Comparison of ENCODE assay signal across 8 cellular contexts in the genomic region with DNA sequence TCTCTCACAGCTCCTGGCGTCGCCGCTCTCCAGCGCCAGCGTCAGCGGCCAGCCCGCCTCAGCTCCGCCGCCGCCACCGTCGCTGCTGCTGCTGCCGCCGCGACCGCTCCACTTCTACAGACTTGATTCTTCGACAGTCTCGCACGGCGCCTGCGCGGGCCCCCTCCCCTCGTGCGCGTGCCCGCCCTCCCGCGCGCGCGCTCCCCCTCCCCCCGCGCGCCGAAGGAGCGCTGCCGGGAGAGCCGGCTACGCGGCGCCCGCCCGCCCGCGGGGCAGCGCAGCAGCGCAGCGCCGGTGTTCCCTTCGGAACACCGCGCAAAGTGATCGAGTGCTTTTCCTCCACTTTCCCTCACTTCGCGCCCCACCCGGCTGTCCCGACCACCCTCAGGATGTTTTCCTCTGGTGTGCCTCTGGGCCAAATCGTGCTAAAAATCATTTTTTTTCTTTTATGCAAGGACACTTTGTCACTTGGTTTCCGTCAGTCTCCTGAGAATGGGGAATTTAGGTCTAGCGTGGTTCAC. TPM values are rescaled to one million over a fixed set of nuclear protein-coding genes. Genes with fewer than 3 reads are reported as not detected.
DNase-seq lines count a peak whose midpoint lies in the region; ATAC-seq and TF ChIP-seq lines count a peak whose summit lies in the region.

A gene (minus strand): TSS at position 118 of the 521 bp plus-strand sequence. CDS start 684 bp downstream, outside the sequence.

- H3K27me3 ChIP-seq in PC-9 (ENCODE audit: insufficient read depth, low read depth), result no peaks in the 10 kb centered on the region
- no peaks in the 10 kb centered on the region for H3K27me3 ChIP-seq in esophagus (ENCODE audit: control insufficient read depth in 1 of 2, insufficient read depth in 2 of 2, low read length in 2 of 2)
- no peaks in the 10 kb centered on the region for H3K27me3 ChIP-seq in mucosa of stomach (ENCODE audit: control insufficient read depth, insufficient read depth, low read length)

- H2AFZ ChIP-seq in PC-9, result peak within 1 kb of the TSS; percentile 66

- TF ChIP-seq CTCF in PC-9 (conservative IDR thresholded peaks at IDR 0.05), result no peak

- peak; percentile 79 for DNase-seq in A172 (ENCODE audit: low spot score)
- peak in 73 of 76 experiments; percentile 15 to 85 (median 67) for DNase-seq in HUDEP-2 (lab: John Stamatoyannopoulos, UW; ENCODE audit: unreplicated experiment in 76 of 76)
- DNase-seq in PC-9, result peak; percentile 64 to 91
- DNase-seq in activated T-cell treated with anti-CD3 and anti-CD28 coated beads, Interleukin-2, amount 50 U/mL, for 1 hour, result peak; percentile 90
- peak; percentile 81 to 89 for DNase-seq in stimulated activated effector memory CD8-positive, alpha-beta T cell treated with anti-CD3 and anti-CD28 coated beads, Interleukin-12 subunit alpha, Interleukin-12 subunit beta, amount 100 ng/mL, for 72 hours (ENCODE audit: low spot score in 2 of 2)

- H3K9me3 Mint-ChIP-seq in stimulated activated effector memory CD8-positive, alpha-beta T cell treated with anti-CD3 and anti-CD28 coated beads, Interleukin-12 subunit alpha, Interleukin-12 subunit beta, amount 100 ng/mL, for 72 hours, result no peaks in the 10 kb centered on the region

- peak within 1 kb of the TSS; percentile 100 for H3K4me2 ChIP-seq in PC-9

- peaks cover 62% of the 10 kb centered on the region for H3K36me3 Mint-ChIP-seq in stimulated activated effector memory CD8-positive, alpha-beta T cell treated with anti-CD3 and anti-CD28 coated beads, Interleukin-12 subunit alpha, Interleukin-12 subunit beta, amount 100 ng/mL, for 72 hours

- H3K9me3 ChIP-seq in PC-9 (ENCODE audit: insufficient read depth, low read depth) (no peaks in the 10 kb centered on the region), esophagus (ENCODE audit: control insufficient read depth in 2 of 2, insufficient read depth in 1 of 2, low read depth in 1 of 2, low read length in 1 of 2) (peaks cover 0 to 2% of the 10 kb centered on the region in 2 donors), mucosa of stomach (ENCODE audit: control insufficient read depth, low read length) (no peaks in the 10 kb centered on the region)

- intact Hi-C loops in PC-9 (cut with micrococcal nuclease; ENCODE audit: unreplicated experiment), result loop anchor here (1.0 to 2.0 kb wide), 5 partner anchors 75 to 388 kb away; no protein-coding TSS in a partner anchor

- CTCF ChIA-PET in PC-9 (lab: Charles Lee), result no interaction called here

- H3K36me3 ChIP-seq in PC-9 (ENCODE audit: low read depth) (peaks cover 29% of the 10 kb centered on the region), esophagus (ENCODE audit: control insufficient read depth in 2 of 2, insufficient read depth in 2 of 2, low read length in 1 of 2) (peaks cover 0 to 11% of the 10 kb centered on the region in 2 donors), mucosa of stomach (ENCODE audit: control insufficient read depth, insufficient read depth, low read length) (peaks cover 16% of the 10 kb centered on the region)

- H3K4me3 ChIP-seq in PC-9 (peak within 1 kb of the TSS; percentile 91), esophagus (ENCODE audit: low read depth in 1 of 2, low read length in 2 of 2) (peak within 1 kb of the TSS; percentile 83 to 97), mucosa of stomach (ENCODE audit: low read length) (peak within 1 kb of the TSS; percentile 81)

- WGBS in esophagus, 2 donors, result 0 to 1% methylated on average over 21 to 60 of the region's 60 CpGs

- peaks cover 46% of the 10 kb centered on the region for H3K79me2 ChIP-seq in PC-9 (ENCODE audit: low read depth)

- no TSS peak for BruUV-seq in PC-9 (replicated peaks; lab: Mats Ljungman, UMichigan)

- H3K4me1 ChIP-seq in PC-9 (replicated peaks; ENCODE audit: insufficient read depth), result peaks cover 36% of the 10 kb centered on the region
- peaks cover 0 to 3% of the 10 kb centered on the region in 2 donors for H3K4me1 ChIP-seq in esophagus (ENCODE audit: control insufficient read depth in 2 of 2, insufficient read depth in 2 of 2, low read length in 1 of 2)
- H3K4me1 ChIP-seq in mucosa of stomach (ENCODE audit: control insufficient read depth, insufficient read depth, low read length), result peaks cover 37% of the 10 kb centered on the region

- peaks cover 55% of the 10 kb centered on the region for H3K4me1 Mint-ChIP-seq in stimulated activated effector memory CD8-positive, alpha-beta T cell treated with anti-CD3 and anti-CD28 coated beads, Interleukin-12 subunit alpha, Interleukin-12 subunit beta, amount 100 ng/mL, for 72 hours

- H3K9me2 ChIP-seq in PC-9 (ENCODE audit: insufficient read depth), result no peaks in the 10 kb centered on the region

- POLR2A ChIA-PET in PC-9 (lab: Charles Lee; ENCODE audit: unreplicated experiment), result interaction anchor here (0.6 to 0.7 kb wide), 4 partner anchors 92 to 288 kb away, joined by 4 to 12 read pairs (median 8); no protein-coding TSS in a partner anchor

- peak within 1 kb of the TSS; percentile 95 for H3K4me3 Mint-ChIP-seq in stimulated activated effector memory CD8-positive, alpha-beta T cell treated with anti-CD3 and anti-CD28 coated beads, Interleukin-12 subunit alpha, Interleukin-12 subunit beta, amount 100 ng/mL, for 72 hours

- peak within 1 kb of the TSS; percentile 99 for H3K27ac Mint-ChIP-seq in stimulated activated effector memory CD8-positive, alpha-beta T cell treated with anti-CD3 and anti-CD28 coated beads, Interleukin-12 subunit alpha, Interleukin-12 subunit beta, amount 100 ng/mL, for 72 hours

- H3K9ac ChIP-seq in mucosa of stomach (ENCODE audit: low read length), result peak within 1 kb of the TSS; percentile 99

- H3F3A ChIP-seq in PC-9 (ENCODE audit: insufficient read depth, low read depth), result peaks cover 72% of the 10 kb centered on the region

- peak within 1 kb of the TSS; percentile 100 for H3K27ac ChIP-seq in PC-9
- H3K27ac ChIP-seq in esophagus (ENCODE audit: low read depth in 2 of 2, low read length in 1 of 2), result peak within 1 kb of the TSS; percentile 100

- H4K20me1 ChIP-seq in PC-9 (ENCODE audit: insufficient read depth), result peaks cover 28% of the 10 kb centered on the region

- ATAC-seq in GM18909 (IDR thresholded peaks at IDR 0.05; ENCODE audit: poor library complexity, unreplicated experiment), result peak; percentile 21
- ATAC-seq in stimulated activated effector memory CD8-positive, alpha-beta T cell treated with anti-CD3 and anti-CD28 coated beads, Interleukin-12 subunit alpha, Interleukin-12 subunit beta, amount 100 ng/mL, for 72 hours, result peak; percentile 42

RNA-seq across cellular contexts. Expression of the gene that starts here (rescaled TPM):
- 50.8 and 51.3 TPM in 2 replicates for total RNA-seq in A172 (2014; rRNA removed; shearing (Covaris generic))
- 80.7 and 122 TPM in 2 replicates for total RNA-seq in PC-9 (2021)
- polyA plus RNA-seq in esophagus, result 10 to 100 TPM; 48.8 to 68.5 TPM

Comparison
In these comparisons a context has a peak if more than half of its experiments do, and no peak if none do; other contexts are left out.
1. Peak in every context shown above with its lines: DNase-seq, ATAC-seq, H3K4me3 ChIP-seq and H3K27ac ChIP-seq.